In the genomic region with DNA sequence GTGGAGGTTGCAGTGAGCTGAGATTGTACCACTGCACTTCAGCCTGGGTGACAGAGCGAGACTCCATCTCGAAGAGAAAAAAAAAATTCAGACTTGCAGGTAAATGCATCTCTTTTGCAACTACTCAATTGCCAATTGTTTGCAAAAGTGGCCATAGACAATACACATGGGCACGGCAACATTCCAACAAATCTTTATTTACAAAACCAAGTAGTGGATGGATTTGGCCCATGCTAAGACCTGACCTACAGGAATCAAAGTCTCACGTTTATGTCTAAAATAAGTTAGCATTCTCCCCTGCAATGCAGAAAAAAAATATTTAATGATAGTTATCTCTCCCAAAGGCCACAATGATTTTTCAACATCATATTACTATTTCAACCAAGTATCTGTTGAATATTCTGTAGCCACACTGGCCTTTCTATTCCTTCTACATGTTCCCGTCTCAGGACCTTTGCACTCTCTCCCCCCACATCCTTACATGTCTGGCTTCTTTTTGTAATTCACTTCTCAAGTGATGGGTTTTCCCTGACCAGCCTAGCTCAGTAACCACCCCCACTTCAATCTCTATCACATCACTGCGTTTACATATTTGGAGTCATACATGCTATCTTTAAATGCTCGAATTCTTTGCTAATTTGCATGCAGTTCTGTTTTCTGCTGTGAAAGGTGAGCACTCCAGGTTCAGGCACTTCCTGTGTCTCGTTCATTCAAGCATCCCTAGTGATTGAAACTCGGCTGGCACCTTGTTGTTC, we compare ENCODE assay signal across 8 cellular contexts. TPM values are rescaled to one million over a fixed set of nuclear protein-coding genes. Genes with fewer than 3 reads are reported as not detected.
A peak's percentile ranks its signal among the peaks of the same experiment; 100 is the strongest.
DNase-seq lines count a peak whose midpoint lies in the region; ATAC-seq, FAIRE-seq and TF ChIP-seq lines count a peak whose summit lies in the region.

No MANE protein-coding gene starts in this region.

- no peak overlapping the region for H3K27ac ChIP-seq in kidney (ENCODE audit: low read depth in 2 of 2, low read length in 2 of 2)

- peak; percentile 46 for ATAC-seq in GM19023 (IDR thresholded peaks at IDR 0.05; ENCODE audit: unreplicated experiment)
- ATAC-seq in HG02610 (IDR thresholded peaks at IDR 0.05; ENCODE audit: unreplicated experiment) = peak; percentile 61
- ATAC-seq in Right ventricle myocardium inferior = no peak

- no peak overlapping the region for H3K4me3 ChIP-seq in kidney (ENCODE audit: low read length in 2 of 2)

- peak; percentile 38; the same call in 1 of the 2 replicates for TF ChIP-seq POLR2A in Raji (IDR thresholded peaks at IDR 0.05; ENCODE audit: insufficient read depth, low read depth, low read length)

- TF ChIP-seq CTCF in nephron progenitor cell (IDR thresholded peaks at IDR 0.05) (no peak), kidney (IDR thresholded peaks at IDR 0.05; ENCODE audit: borderline replicate concordance, extremely low read depth, insufficient read depth) (no peak)

- intact Hi-C loops in kidney (cut with DNase I) = no loop called here
- intact Hi-C loops in Right ventricle myocardium inferior (cut with DNase I) = no loop called here

- peaks cover 0 to 2% of the 10 kb centered on the region in 2 donors for H3K4me1 ChIP-seq in kidney (ENCODE audit: control insufficient read depth in 1 of 2, insufficient read depth in 1 of 2, low read depth in 1 of 2, low read length in 2 of 2)

- FAIRE-seq in kidney (lab: Jason Lieb, UNC) = no peak

- H3K9me3 ChIP-seq in kidney (ENCODE audit: control insufficient read depth in 1 of 2, low read length in 2 of 2) = no peaks in the 10 kb centered on the region

- H3K27me3 Mint-ChIP-seq in nephron progenitor cell (ENCODE audit: low read depth, poor library complexity) = no peaks in the 10 kb centered on the region

- peaks cover 15% of the 10 kb centered on the region for H3K9me3 Mint-ChIP-seq in nephron progenitor cell

- peak overlapping the region; percentile 52 for H3K27ac Mint-ChIP-seq in nephron progenitor cell

- H3K36me3 Mint-ChIP-seq in nephron progenitor cell (ENCODE audit: low read depth) = peaks cover 39% of the 10 kb centered on the region

- H3K4me1 Mint-ChIP-seq in nephron progenitor cell = peaks cover 5% of the 10 kb centered on the region

- no peaks in the 10 kb centered on the region for H3K36me3 ChIP-seq in kidney (ENCODE audit: control insufficient read depth in 1 of 2, insufficient read depth in 2 of 2, low read length in 2 of 2)

- no peak overlapping the region for H3K4me3 Mint-ChIP-seq in nephron progenitor cell

- H3K9ac ChIP-seq in kidney (ENCODE audit: low read length in 2 of 2) = no peak overlapping the region

- no peak for DNase-seq in nephron progenitor cell
- DNase-seq in DMS153 treated with DMSO at 0.1 percent for 48 hours (lab: John Stamatoyannopoulos, UW; ENCODE audit: unreplicated experiment) = no peak
- no peak for DNase-seq in NCI-H524 (lab: John Stamatoyannopoulos, UW)
- DNase-seq in kidney = no peak
- DNase-seq in Right ventricle myocardium inferior (ENCODE audit: missing footprints) = no peak

RNA-seq across cellular contexts. Expression of a gene that starts 54.2 kb away (rescaled TPM):
- total RNA-seq in kidney (51.7 TPM), Right ventricle myocardium inferior (24.2 TPM)
- 9.7 TPM for polyA plus RNA-seq in kidney (ENCODE audit: insufficient read depth, low read depth, low replicate concordance)
